ENCODE assay signal across 6 cellular contexts in the genomic region with DNA sequence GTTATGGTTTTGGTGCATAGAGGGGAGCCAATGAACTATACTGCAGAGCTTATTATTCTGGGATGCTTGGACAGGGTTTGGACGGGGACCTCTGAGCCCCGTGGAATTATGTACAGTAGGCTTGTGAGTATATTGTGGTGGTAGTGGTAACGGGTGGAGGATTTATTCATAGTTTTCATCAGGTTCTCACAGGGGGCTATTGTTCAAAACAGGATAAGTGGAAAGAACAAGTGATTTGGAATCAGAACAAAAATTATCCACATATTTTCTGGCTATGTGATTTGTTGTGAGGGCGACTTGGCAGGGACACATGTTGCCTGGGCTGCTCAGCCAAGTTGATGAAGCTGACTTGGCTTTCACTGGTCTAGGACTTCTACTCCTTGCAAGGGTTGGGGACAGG.
"Had no signal": no experiment of that assay in that cellular context is flagged by ENCODE, and none has a peak within 500 bp of the region (broad histone marks: within the 10 kb centered on the region; RNA-seq: fewer than 3 reads in every experiment).

No MANE protein-coding gene starts in this region.

- H3K4me3 ChIP-seq: GM23338 had no signal

- H3K4me2 ChIP-seq: GM23338 had no signal

- ATAC-seq: GM23338 had no signal

- DNase-seq: H9, HCEC 1CT had no signal

- FAIRE-seq: H1, H54, HTR-8/SVneo had no signal

- H2AFZ ChIP-seq: GM23338 had no signal
